Comparison of ENCODE assay signal across 8 cellular contexts in genomic region chr4:108060164-108060563, GRCh38.
DNase-seq lines count a peak whose midpoint lies in the region; ATAC-seq and TF ChIP-seq lines count a peak whose summit lies in the region.

No MANE protein-coding gene starts in this region.

- H3K27me3 Mint-ChIP-seq in glutamatergic neuron (ENCODE audit: unreplicated experiment), result peaks cover 1% of the 10 kb centered on the region

- H3K79me2 ChIP-seq in hepatocyte, result no peaks in the 10 kb centered on the region

- no peak overlapping the region for H2AFZ ChIP-seq in hepatocyte

- H3K36me3 Mint-ChIP-seq in glutamatergic neuron (ENCODE audit: unreplicated experiment), result no peaks in the 10 kb centered on the region

- POLR2A ChIA-PET in HEK293T (lab: Yijun Ruan, JAX), result no interaction called here

- no peaks in the 10 kb centered on the region for H3K9me3 Mint-ChIP-seq in glutamatergic neuron (ENCODE audit: unreplicated experiment)

- H3K9me3 ChIP-seq in hepatocyte (ENCODE audit: low read depth) (no peaks in the 10 kb centered on the region), upper lobe of right lung (no peaks in the 10 kb centered on the region)

- H3K27me3 ChIP-seq in hepatocyte (no peaks in the 10 kb centered on the region), upper lobe of right lung (peaks cover 4% of the 10 kb centered on the region)

- intact Hi-C loops in upper lobe of right lung (cut with DNase I), result no loop called here

- TF ChIP-seq CTCF in C4-2B (conservative IDR thresholded peaks at IDR 0.05), result peak; percentile 47
- TF ChIP-seq CTCF in VCaP (conservative IDR thresholded peaks at IDR 0.05), result peak; percentile 76
- peak; percentile 58 for TF ChIP-seq CTCF in hepatocyte (IDR thresholded peaks at IDR 0.05; ENCODE audit: poor library complexity)
- peak; percentile 18 for TF ChIP-seq CTCF in upper lobe of right lung (IDR thresholded peaks at IDR 0.05)
- no peak for TF ChIP-seq CTCF in glutamatergic neuron (IDR thresholded peaks at IDR 0.05; ENCODE audit: partially characterized antibody, unreplicated experiment)

- no peak overlapping the region for H3K4me3 Mint-ChIP-seq in glutamatergic neuron (ENCODE audit: unreplicated experiment)

- peaks cover 19% of the 10 kb centered on the region for H3K4me1 ChIP-seq in hepatocyte (ENCODE audit: insufficient read depth)
- no peaks in the 10 kb centered on the region for H3K4me1 ChIP-seq in upper lobe of right lung

- no peaks in the 10 kb centered on the region for H4K20me1 ChIP-seq in hepatocyte (ENCODE audit: insufficient read depth, poor library complexity, severe bottlenecking)

- H3K4me1 Mint-ChIP-seq in glutamatergic neuron (ENCODE audit: low read depth, unreplicated experiment), result peaks cover 20% of the 10 kb centered on the region

- WGBS in hepatocyte (ENCODE audit: low lambda C conversion rate, missing lambda C conversion rate), result 74% methylated on average over 5 of the region's 5 CpGs

- no peak overlapping the region for H3K4me3 ChIP-seq in hepatocyte
- H3K4me3 ChIP-seq in upper lobe of right lung, result no peak overlapping the region

- H3K27ac Mint-ChIP-seq in glutamatergic neuron (ENCODE audit: unreplicated experiment), result no peak overlapping the region

- DNase-seq in HEK293T (ENCODE audit: extremely low spot score), result peak; percentile 39
- DNase-seq in hepatocyte (ENCODE audit: low spot score), result peak; percentile 58
- DNase-seq in upper lobe of right lung, result no peak
- DNase-seq in glutamatergic neuron, result no peak

- no peak overlapping the region for H3K4me2 ChIP-seq in hepatocyte

- CTCF ChIA-PET in HEK293T (lab: Yijun Ruan, JAX), result interaction anchor here (0.9 to 1.2 kb wide), 2 partner anchors 26 to 512 kb away, joined by 3 to 5 read pairs; no protein-coding TSS in a partner anchor

- H3K27ac ChIP-seq in C4-2B (no peak overlapping the region), VCaP (peak overlapping the region; percentile 77), hepatocyte (no peak overlapping the region), upper lobe of right lung (no peak overlapping the region)

- no peaks in the 10 kb centered on the region for H3K36me3 ChIP-seq in hepatocyte (replicated peaks; ENCODE audit: insufficient read depth, low read depth)
- H3K36me3 ChIP-seq in upper lobe of right lung, result no peaks in the 10 kb centered on the region

- no peaks in the 10 kb centered on the region for H3K9me2 ChIP-seq in hepatocyte (replicated peaks; ENCODE audit: insufficient read depth)

- ATAC-seq in upper lobe of right lung (peak; percentile 27), HG03045 (IDR thresholded peaks at IDR 0.05; ENCODE audit: unreplicated experiment) (no peak), GM21737 (IDR thresholded peaks at IDR 0.05; ENCODE audit: unreplicated experiment) (no peak)

TF ChIP-seq in HEK293T, 16 proteins besides CTCF, POLR2A, EP300 and RAD21:
- TF ChIP-seq ARNT (IDR thresholded peaks at IDR 0.05) (no peak), SP1 (IDR thresholded peaks at IDR 0.05) (no peak), SUZ12 (IDR thresholded peaks at IDR 0.05) (no peak), PKNOX1 (IDR thresholded peaks at IDR 0.05) (no peak), TARDBP (IDR thresholded peaks at IDR 0.05) (no peak), LEF1 (IDR thresholded peaks at IDR 0.05; ENCODE audit: borderline replicate concordance) (no peak), CTBP1 (IDR thresholded peaks at IDR 0.05; ENCODE audit: borderline replicate concordance) (no peak), FOXM1 (IDR thresholded peaks at IDR 0.05; ENCODE audit: borderline replicate concordance) (no peak), NFRKB (IDR thresholded peaks at IDR 0.05) (no peak), FOXA1 (IDR thresholded peaks at IDR 0.05) (no peak), BHLHE40 (IDR thresholded peaks at IDR 0.05; ENCODE audit: borderline replicate concordance) (no peak), ZNF384 (IDR thresholded peaks at IDR 0.05) (no peak), L3MBTL2 (conservative IDR thresholded peaks at IDR 0.05) (no peak), ELF4 (IDR thresholded peaks at IDR 0.05) (no peak), FOXK2 (IDR thresholded peaks at IDR 0.05) (no peak), HDGF (IDR thresholded peaks at IDR 0.05; ENCODE audit: borderline replicate concordance) (no peak)

Comparison
In these comparisons a context has a peak if more than half of its experiments do, and no peak if none do; other contexts are left out.
1. DNase-seq: peak in HEK293T (single experiment) and hepatocyte (single experiment); none in upper lobe of right lung (single experiment) and glutamatergic neuron (single experiment).